ENCODE assay signal across 1 cellular context in the genomic region with DNA sequence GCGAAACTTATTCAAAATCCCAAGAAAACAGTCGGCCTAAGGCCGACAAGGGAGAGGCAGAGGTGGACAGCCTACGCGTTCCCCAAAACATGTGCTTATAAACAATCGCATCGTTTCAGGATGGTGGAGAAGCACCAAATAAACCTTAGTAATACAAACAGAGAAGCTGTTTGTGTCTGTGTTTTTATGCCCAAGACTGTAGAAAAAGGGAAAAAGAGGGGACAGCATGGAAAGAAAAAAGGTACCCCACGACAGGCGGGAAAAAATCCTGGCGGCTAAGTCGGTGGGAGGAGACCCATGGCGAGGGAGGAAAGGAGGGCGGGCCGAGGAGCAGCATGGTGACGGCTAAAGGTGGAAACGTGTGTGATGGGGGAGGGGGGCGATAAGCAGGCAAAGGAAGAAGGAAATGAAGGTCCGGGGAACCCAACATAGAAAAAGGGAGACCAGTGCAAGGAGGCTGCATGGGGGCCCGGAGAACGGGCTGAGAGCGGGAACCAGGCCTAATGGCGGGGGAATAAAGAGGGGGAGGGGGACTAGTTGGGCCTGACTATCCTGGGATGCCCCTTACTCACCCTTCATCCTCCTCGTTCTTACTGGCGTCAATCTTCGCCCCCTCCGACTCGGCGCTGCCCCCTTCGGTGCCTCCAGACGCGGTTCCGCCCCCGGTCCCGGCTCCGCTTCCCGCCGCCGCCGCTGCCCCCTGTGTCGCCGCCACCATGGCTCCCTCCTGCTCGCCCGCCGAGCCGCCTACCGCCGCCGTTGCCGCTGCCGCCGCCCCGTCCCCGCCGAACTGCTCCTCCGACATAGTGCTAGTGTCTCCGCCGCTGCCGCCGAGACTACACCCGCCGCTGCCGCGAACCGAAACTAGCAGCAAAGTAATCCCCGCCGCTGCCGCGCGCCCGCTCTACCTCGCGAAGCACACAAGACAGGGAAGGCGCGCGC.
TF ChIP-seq lines count a peak whose summit lies in the region.

No MANE protein-coding gene starts in this region.

TF ChIP-seq in HepG2, 621 proteins besides CTCF, POLR2A, EP300 and RAD21 (continued from another document and continues in another):
- TF ChIP-seq YY1 (IDR thresholded peaks at IDR 0.05; ENCODE audit: insufficient read depth, insufficient replicate concordance, low read depth, low read length) = peak; percentile 44
- no peak for TF ChIP-seq ZNF326 (CRISPR knock-in tag; IDR thresholded peaks at IDR 0.05; ENCODE audit: borderline replicate concordance)
- no peak for TF ChIP-seq NR3C1 (CRISPR knock-in tag; IDR thresholded peaks at IDR 0.05)
- TF ChIP-seq ZNF207 (IDR thresholded peaks at IDR 0.05; ENCODE audit: borderline replicate concordance) = no peak
- peak; percentile 54; the same call in 1 of the 2 replicates for TF ChIP-seq ZNF709 (CRISPR knock-in tag; IDR thresholded peaks at IDR 0.05)
- TF ChIP-seq TEAD3 (CRISPR knock-in tag; optimal IDR thresholded peaks at IDR 0.05; ENCODE audit: borderline replicate concordance) = no peak
- TF ChIP-seq NKX3-1 (CRISPR knock-in tag; IDR thresholded peaks at IDR 0.05) = no peak
- no peak for TF ChIP-seq ZNF562 (CRISPR knock-in tag; IDR thresholded peaks at IDR 0.05; ENCODE audit: borderline replicate concordance)
- TF ChIP-seq, protein P1, sequence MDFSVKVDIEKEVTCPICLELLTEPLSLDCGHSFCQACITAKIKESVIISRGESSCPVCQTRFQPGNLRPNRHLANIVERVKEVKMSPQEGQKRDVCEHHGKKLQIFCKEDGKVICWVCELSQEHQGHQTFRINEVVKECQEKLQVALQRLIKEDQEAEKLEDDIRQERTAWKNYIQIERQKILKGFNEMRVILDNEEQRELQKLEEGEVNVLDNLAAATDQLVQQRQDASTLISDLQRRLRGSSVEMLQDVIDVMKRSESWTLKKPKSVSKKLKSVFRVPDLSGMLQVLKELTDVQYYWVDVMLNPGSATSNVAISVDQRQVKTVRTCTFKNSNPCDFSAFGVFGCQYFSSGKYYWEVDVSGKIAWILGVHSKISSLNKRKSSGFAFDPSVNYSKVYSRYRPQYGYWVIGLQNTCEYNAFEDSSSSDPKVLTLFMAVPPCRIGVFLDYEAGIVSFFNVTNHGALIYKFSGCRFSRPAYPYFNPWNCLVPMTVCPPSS (IDR thresholded peaks at IDR 0.05) = no peak
- TF ChIP-seq, protein P2, sequence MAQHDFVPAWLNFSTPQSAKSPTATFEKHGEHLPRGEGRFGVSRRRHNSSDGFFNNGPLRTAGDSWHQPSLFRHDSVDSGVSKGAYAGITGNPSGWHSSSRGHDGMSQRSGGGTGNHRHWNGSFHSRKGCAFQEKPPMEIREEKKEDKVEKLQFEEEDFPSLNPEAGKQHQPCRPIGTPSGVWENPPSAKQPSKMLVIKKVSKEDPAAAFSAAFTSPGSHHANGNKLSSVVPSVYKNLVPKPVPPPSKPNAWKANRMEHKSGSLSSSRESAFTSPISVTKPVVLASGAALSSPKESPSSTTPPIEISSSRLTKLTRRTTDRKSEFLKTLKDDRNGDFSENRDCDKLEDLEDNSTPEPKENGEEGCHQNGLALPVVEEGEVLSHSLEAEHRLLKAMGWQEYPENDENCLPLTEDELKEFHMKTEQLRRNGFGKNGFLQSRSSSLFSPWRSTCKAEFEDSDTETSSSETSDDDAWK (CRISPR knock-in tag; IDR thresholded peaks at IDR 0.05) = no peak
- 0 out of 2 replicates have a peak, but pooled peaks have one; percentile 12 for TF ChIP-seq PRMT3 (CRISPR knock-in tag; IDR thresholded peaks at IDR 0.05; ENCODE audit: borderline replicate concordance, low read depth)
- no peak for TF ChIP-seq HNRNPL (IDR thresholded peaks at IDR 0.05; ENCODE audit: low read depth, low read length)
- TF ChIP-seq ZNF383 (CRISPR knock-in tag; IDR thresholded peaks at IDR 0.05; ENCODE audit: borderline replicate concordance) = no peak
- no peak for TF ChIP-seq ZNF672 (CRISPR knock-in tag; IDR thresholded peaks at IDR 0.05)
- TF ChIP-seq, protein P3, sequence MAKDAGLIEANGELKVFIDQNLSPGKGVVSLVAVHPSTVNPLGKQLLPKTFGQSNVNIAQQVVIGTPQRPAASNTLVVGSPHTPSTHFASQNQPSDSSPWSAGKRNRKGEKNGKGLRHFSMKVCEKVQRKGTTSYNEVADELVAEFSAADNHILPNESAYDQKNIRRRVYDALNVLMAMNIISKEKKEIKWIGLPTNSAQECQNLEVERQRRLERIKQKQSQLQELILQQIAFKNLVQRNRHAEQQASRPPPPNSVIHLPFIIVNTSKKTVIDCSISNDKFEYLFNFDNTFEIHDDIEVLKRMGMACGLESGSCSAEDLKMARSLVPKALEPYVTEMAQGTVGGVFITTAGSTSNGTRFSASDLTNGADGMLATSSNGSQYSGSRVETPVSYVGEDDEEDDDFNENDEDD (CRISPR knock-in tag; IDR thresholded peaks at IDR 0.05; ENCODE audit: borderline replicate concordance) = peak; percentile 53; the same call in 1 of the 2 replicates
- TF ChIP-seq MYNN (CRISPR knock-in tag; IDR thresholded peaks at IDR 0.05; ENCODE audit: low read depth) = no peak
- no peak for TF ChIP-seq SALL2 (CRISPR knock-in tag; IDR thresholded peaks at IDR 0.05)
- no peak; the same call in 1 of the 2 replicates for TF ChIP-seq CBFB (CRISPR knock-in tag; IDR thresholded peaks at IDR 0.05)
- no peak for TF ChIP-seq KDM1A (CRISPR knock-in tag; IDR thresholded peaks at IDR 0.05)
- TF ChIP-seq KLF13 (CRISPR knock-in tag; IDR thresholded peaks at IDR 0.05) = no peak
- TF ChIP-seq GFI1 (CRISPR knock-in tag; IDR thresholded peaks at IDR 0.05; ENCODE audit: borderline replicate concordance) = peak; percentile 43; the same call in 1 of the 2 replicates
- no peak for TF ChIP-seq KDM2A (CRISPR knock-in tag; IDR thresholded peaks at IDR 0.05; ENCODE audit: borderline replicate concordance, low read depth)
- TF ChIP-seq, protein P4, sequence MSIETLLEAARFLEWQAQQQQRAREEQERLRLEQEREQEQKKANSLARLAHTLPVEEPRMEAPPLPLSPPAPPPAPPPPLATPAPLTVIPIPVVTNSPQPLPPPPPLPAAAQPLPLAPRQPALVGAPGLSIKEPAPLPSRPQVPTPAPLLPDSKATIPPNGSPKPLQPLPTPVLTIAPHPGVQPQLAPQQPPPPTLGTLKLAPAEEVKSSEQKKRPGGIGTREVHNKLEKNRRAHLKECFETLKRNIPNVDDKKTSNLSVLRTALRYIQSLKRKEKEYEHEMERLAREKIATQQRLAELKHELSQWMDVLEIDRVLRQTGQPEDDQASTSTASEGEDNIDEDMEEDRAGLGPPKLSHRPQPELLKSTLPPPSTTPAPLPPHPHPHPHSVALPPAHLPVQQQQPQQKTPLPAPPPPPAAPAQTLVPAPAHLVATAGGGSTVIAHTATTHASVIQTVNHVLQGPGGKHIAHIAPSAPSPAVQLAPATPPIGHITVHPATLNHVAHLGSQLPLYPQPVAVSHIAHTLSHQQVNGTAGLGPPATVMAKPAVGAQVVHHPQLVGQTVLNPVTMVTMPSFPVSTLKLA (IDR thresholded peaks at IDR 0.05) = peak; percentile 40; the same call in 1 of the 2 replicates
- no peak for TF ChIP-seq ZNF292 (CRISPR knock-in tag; IDR thresholded peaks at IDR 0.05; ENCODE audit: borderline replicate concordance, low read depth)
- TF ChIP-seq ZNF674 (CRISPR knock-in tag; IDR thresholded peaks at IDR 0.05; ENCODE audit: low read depth) = no peak; the same call in 1 of the 2 replicates
- no peak for TF ChIP-seq ZNF225 (CRISPR knock-in tag; IDR thresholded peaks at IDR 0.05)
- no peak for TF ChIP-seq POLR2G (IDR thresholded peaks at IDR 0.05; ENCODE audit: low read depth, low read length)
- no peak; the same call in 1 of the 2 replicates for TF ChIP-seq SP4 (CRISPR knock-in tag; IDR thresholded peaks at IDR 0.05)
- TF ChIP-seq NR1H2 (CRISPR knock-in tag; IDR thresholded peaks at IDR 0.05; ENCODE audit: borderline replicate concordance, low read depth) = 0 out of 2 replicates have a peak, but pooled peaks have one; percentile 29
- TF ChIP-seq ARHGAP35 (CRISPR knock-in tag; IDR thresholded peaks at IDR 0.05; ENCODE audit: borderline replicate concordance) = no peak
- no peak for TF ChIP-seq ZNF773 (CRISPR knock-in tag; IDR thresholded peaks at IDR 0.05; ENCODE audit: borderline replicate concordance)
- TF ChIP-seq MBNL3 (CRISPR knock-in tag; conservative IDR thresholded peaks at IDR 0.05) = no peak
- no peak for TF ChIP-seq ATM (IDR thresholded peaks at IDR 0.05; ENCODE audit: borderline replicate concordance)
- TF ChIP-seq, protein P5, sequence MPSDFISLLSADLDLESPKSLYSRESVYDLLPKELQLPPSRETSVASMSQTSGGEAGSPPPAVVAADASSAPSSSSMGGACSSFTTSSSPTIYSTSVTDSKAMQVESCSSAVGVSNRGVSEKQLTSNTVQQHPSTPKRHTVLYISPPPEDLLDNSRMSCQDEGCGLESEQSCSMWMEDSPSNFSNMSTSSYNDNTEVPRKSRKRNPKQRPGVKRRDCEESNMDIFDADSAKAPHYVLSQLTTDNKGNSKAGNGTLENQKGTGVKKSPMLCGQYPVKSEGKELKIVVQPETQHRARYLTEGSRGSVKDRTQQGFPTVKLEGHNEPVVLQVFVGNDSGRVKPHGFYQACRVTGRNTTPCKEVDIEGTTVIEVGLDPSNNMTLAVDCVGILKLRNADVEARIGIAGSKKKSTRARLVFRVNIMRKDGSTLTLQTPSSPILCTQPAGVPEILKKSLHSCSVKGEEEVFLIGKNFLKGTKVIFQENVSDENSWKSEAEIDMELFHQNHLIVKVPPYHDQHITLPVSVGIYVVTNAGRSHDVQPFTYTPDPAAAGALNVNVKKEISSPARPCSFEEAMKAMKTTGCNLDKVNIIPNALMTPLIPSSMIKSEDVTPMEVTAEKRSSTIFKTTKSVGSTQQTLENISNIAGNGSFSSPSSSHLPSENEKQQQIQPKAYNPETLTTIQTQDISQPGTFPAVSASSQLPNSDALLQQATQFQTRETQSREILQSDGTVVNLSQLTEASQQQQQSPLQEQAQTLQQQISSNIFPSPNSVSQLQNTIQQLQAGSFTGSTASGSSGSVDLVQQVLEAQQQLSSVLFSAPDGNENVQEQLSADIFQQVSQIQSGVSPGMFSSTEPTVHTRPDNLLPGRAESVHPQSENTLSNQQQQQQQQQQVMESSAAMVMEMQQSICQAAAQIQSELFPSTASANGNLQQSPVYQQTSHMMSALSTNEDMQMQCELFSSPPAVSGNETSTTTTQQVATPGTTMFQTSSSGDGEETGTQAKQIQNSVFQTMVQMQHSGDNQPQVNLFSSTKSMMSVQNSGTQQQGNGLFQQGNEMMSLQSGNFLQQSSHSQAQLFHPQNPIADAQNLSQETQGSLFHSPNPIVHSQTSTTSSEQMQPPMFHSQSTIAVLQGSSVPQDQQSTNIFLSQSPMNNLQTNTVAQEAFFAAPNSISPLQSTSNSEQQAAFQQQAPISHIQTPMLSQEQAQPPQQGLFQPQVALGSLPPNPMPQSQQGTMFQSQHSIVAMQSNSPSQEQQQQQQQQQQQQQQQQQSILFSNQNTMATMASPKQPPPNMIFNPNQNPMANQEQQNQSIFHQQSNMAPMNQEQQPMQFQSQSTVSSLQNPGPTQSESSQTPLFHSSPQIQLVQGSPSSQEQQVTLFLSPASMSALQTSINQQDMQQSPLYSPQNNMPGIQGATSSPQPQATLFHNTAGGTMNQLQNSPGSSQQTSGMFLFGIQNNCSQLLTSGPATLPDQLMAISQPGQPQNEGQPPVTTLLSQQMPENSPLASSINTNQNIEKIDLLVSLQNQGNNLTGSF (CRISPR knock-in tag; IDR thresholded peaks at IDR 0.05) = no peak; the same call in 1 of the 2 replicates
- TF ChIP-seq ZNF343 (CRISPR knock-in tag; IDR thresholded peaks at IDR 0.05) = no peak
- TF ChIP-seq, protein P6, sequence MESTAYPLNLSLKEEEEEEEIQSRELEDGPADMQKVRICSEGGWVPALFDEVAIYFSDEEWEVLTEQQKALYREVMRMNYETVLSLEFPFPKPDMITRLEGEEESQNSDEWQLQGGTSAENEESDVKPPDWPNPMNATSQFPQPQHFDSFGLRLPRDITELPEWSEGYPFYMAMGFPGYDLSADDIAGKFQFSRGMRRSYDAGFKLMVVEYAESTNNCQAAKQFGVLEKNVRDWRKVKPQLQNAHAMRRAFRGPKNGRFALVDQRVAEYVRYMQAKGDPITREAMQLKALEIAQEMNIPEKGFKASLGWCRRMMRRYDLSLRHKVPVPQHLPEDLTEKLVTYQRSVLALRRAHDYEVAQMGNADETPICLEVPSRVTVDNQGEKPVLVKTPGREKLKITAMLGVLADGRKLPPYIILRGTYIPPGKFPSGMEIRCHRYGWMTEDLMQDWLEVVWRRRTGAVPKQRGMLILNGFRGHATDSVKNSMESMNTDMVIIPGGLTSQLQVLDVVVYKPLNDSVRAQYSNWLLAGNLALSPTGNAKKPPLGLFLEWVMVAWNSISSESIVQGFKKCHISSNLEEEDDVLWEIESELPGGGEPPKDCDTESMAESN (CRISPR knock-in tag; conservative IDR thresholded peaks at IDR 0.05) = no peak
- TF ChIP-seq, protein P7, sequence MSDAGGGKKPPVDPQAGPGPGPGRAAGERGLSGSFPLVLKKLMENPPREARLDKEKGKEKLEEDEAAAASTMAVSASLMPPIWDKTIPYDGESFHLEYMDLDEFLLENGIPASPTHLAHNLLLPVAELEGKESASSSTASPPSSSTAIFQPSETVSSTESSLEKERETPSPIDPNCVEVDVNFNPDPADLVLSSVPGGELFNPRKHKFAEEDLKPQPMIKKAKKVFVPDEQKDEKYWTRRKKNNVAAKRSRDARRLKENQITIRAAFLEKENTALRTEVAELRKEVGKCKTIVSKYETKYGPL (CRISPR knock-in tag; IDR thresholded peaks at IDR 0.05) = no peak
- TF ChIP-seq ZNF605 (CRISPR knock-in tag; IDR thresholded peaks at IDR 0.05) = peak; percentile 71; the same call in 1 of the 2 replicates
- no peak for TF ChIP-seq ZFP82 (CRISPR knock-in tag; IDR thresholded peaks at IDR 0.05; ENCODE audit: borderline replicate concordance)
- no peak for TF ChIP-seq BHLHE40 (IDR thresholded peaks at IDR 0.05; ENCODE audit: low read length)
- TF ChIP-seq ZNF629 (CRISPR knock-in tag; conservative IDR thresholded peaks at IDR 0.05) = no peak
- TF ChIP-seq, protein P8, sequence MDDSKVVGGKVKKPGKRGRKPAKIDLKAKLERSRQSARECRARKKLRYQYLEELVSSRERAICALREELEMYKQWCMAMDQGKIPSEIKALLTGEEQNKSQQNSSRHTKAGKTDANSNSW (CRISPR knock-in tag; IDR thresholded peaks at IDR 0.05; ENCODE audit: borderline replicate concordance) = no peak
- TF ChIP-seq ZNF335 (CRISPR knock-in tag; IDR thresholded peaks at IDR 0.05) = no peak
- TF ChIP-seq, protein P9, sequence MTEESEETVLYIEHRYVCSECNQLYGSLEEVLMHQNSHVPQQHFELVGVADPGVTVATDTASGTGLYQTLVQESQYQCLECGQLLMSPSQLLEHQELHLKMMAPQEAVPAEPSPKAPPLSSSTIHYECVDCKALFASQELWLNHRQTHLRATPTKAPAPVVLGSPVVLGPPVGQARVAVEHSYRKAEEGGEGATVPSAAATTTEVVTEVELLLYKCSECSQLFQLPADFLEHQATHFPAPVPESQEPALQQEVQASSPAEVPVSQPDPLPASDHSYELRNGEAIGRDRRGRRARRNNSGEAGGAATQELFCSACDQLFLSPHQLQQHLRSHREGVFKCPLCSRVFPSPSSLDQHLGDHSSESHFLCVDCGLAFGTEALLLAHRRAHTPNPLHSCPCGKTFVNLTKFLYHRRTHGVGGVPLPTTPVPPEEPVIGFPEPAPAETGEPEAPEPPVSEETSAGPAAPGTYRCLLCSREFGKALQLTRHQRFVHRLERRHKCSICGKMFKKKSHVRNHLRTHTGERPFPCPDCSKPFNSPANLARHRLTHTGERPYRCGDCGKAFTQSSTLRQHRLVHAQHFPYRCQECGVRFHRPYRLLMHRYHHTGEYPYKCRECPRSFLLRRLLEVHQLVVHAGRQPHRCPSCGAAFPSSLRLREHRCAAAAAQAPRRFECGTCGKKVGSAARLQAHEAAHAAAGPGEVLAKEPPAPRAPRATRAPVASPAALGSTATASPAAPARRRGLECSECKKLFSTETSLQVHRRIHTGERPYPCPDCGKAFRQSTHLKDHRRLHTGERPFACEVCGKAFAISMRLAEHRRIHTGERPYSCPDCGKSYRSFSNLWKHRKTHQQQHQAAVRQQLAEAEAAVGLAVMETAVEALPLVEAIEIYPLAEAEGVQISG (CRISPR knock-in tag; IDR thresholded peaks at IDR 0.05) = no peak; the same call in 1 of the 2 replicates
- TF ChIP-seq ZNF703 (CRISPR knock-in tag; IDR thresholded peaks at IDR 0.05; ENCODE audit: borderline replicate concordance) = 0 out of 2 replicates have a peak, but pooled peaks have one; percentile 22
